In genomic region chr4:150826302-150826701, GRCh38 we compare ENCODE assay signal across 1 cellular context.
TF ChIP-seq lines count a peak whose summit lies in the region.

No MANE protein-coding gene starts in this region.

TF ChIP-seq in endothelial cell of umbilical vein, 7 proteins besides CTCF, POLR2A, EP300 and RAD21 (continued from another document):
- TF ChIP-seq GATA2 (IDR thresholded peaks at IDR 0.05; ENCODE audit: insufficient read depth, insufficient read length, low read depth, low read length) (no peak), JUN (IDR thresholded peaks at IDR 0.05; ENCODE audit: borderline replicate concordance, insufficient read depth, insufficient read length, low read depth) (no peak), POLR2AphosphoS5 (IDR thresholded peaks at IDR 0.05; ENCODE audit: insufficient read depth, low read depth, low read length) (no peak)
TF ChIP-seq in endothelial cell of umbilical vein: peak in this region for 0.
